In the genomic region with DNA sequence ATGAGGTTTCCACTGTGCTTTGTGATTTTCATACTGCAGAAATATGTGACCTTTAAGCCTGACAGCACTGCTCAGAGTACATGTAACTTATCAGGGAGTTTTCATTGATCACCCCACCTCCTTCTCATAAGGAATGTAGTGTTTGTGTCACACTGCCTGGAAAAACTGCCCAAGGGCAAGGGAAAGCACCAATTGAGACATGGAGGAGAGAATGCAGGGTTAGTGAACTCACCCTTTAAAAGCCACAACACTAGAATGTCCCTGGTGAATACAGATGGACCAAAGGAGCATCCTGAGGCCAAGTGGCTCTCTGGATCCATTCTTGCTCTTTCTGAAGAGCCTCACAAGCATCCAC, we compare ENCODE assay signal across 1 cellular context.
TF ChIP-seq lines count a peak whose summit lies in the region.

No MANE protein-coding gene starts in this region.

TF ChIP-seq in neural cell, 6 proteins besides CTCF, POLR2A, EP300 and RAD21:
- TF ChIP-seq, protein P1, sequence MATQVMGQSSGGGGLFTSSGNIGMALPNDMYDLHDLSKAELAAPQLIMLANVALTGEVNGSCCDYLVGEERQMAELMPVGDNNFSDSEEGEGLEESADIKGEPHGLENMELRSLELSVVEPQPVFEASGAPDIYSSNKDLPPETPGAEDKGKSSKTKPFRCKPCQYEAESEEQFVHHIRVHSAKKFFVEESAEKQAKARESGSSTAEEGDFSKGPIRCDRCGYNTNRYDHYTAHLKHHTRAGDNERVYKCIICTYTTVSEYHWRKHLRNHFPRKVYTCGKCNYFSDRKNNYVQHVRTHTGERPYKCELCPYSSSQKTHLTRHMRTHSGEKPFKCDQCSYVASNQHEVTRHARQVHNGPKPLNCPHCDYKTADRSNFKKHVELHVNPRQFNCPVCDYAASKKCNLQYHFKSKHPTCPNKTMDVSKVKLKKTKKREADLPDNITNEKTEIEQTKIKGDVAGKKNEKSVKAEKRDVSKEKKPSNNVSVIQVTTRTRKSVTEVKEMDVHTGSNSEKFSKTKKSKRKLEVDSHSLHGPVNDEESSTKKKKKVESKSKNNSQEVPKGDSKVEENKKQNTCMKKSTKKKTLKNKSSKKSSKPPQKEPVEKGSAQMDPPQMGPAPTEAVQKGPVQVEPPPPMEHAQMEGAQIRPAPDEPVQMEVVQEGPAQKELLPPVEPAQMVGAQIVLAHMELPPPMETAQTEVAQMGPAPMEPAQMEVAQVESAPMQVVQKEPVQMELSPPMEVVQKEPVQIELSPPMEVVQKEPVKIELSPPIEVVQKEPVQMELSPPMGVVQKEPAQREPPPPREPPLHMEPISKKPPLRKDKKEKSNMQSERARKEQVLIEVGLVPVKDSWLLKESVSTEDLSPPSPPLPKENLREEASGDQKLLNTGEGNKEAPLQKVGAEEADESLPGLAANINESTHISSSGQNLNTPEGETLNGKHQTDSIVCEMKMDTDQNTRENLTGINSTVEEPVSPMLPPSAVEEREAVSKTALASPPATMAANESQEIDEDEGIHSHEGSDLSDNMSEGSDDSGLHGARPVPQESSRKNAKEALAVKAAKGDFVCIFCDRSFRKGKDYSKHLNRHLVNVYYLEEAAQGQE (IDR thresholded peaks at IDR 0.05; ENCODE audit: borderline replicate concordance), result no peak
- TF ChIP-seq TAF1 (IDR thresholded peaks at IDR 0.05; ENCODE audit: low read depth) (no peak), POLR2AphosphoS5 (IDR thresholded peaks at IDR 0.05) (no peak), MXI1 (conservative IDR thresholded peaks at IDR 0.05; ENCODE audit: poor library complexity, severe bottlenecking) (no peak), SMC3 (conservative IDR thresholded peaks at IDR 0.05; ENCODE audit: poor library complexity) (no peak)
